22 cellular contexts compared by ENCODE assay signal in genomic region chr5:4113905-4114304, GRCh38.
"Had no signal": no experiment of that assay in that cellular context is flagged by ENCODE, and none has a peak within 500 bp of the region (broad histone marks: within the 10 kb centered on the region; RNA-seq: fewer than 3 reads in every experiment).

No MANE protein-coding gene starts in this region.

- H3K36me3 ChIP-seq: esophagus muscularis mucosa, gastroesophageal sphincter, heart left ventricle, left lung, lower lobe of right lung had no signal

- ATAC-seq: foreskin keratinocyte, gastroesophageal sphincter, heart left ventricle, left cardiac atrium, left lung, left ventricle myocardium superior, lower lobe of right lung, mucosa of descending colon had no signal

- H3K4me1 ChIP-seq: esophagus muscularis mucosa, foreskin keratinocyte, gastroesophageal sphincter, heart left ventricle, left lung, lower lobe of right lung had no signal

- H3K4me3 ChIP-seq: coronary artery, dorsolateral prefrontal cortex, esophagus muscularis mucosa, gastroesophageal sphincter, heart left ventricle, left lung, lower lobe of right lung, mucosa of descending colon had no signal

- DNase-seq: dermis blood vessel endothelial cell; dorsolateral prefrontal cortex; effector CD4-positive, alpha-beta T cell; effector memory CD4-positive, alpha-beta T cell; foreskin keratinocyte; heart left ventricle; hypothalamus; left cardiac atrium; left lung; left ventricle myocardium superior; lower lobe of right lung; mesenchymal stem cell; mucosa of descending colon; naive B cell had no signal

- H3K27ac ChIP-seq: coronary artery, dorsolateral prefrontal cortex, esophagus muscularis mucosa, foreskin keratinocyte, gastroesophageal sphincter, heart left ventricle, left lung, lower lobe of right lung had no signal

- H3K9me3 ChIP-seq: esophagus muscularis mucosa, gastroesophageal sphincter, heart left ventricle, left lung, lower lobe of right lung had no signal

- H3K27me3 ChIP-seq: esophagus muscularis mucosa, foreskin keratinocyte, gastroesophageal sphincter, heart left ventricle, left lung had no signal

- FAIRE-seq: colon, endothelial cell of umbilical vein, frontal cortex, islet of Langerhans, keratinocyte had no signal
